ENCODE assay signal across 8 cellular contexts in genomic region chr1:51616903-51617708, GRCh38. TPM values are rescaled to one million over a fixed set of nuclear protein-coding genes. Genes with fewer than 3 reads are reported as not detected.
DNase-seq lines count a peak whose midpoint lies in the region; TF ChIP-seq lines count a peak whose summit lies in the region.

Gene OSBPL9, plus strand, starts transcription at chr1:51617092. Its CDS starts 19 bp downstream, at chr1:51617111.

- H4K5ac ChIP-seq in H9 (ENCODE audit: insufficient read length, low read depth, low read length) = peak within 1 kb of the TSS; percentile 93

- peak within 1 kb of the TSS; percentile 74 for H2BK5ac ChIP-seq in H9 (ENCODE audit: insufficient read length, low read length)

- H4K20me1 ChIP-seq in H9 (ENCODE audit: control insufficient read depth, insufficient read depth, insufficient read length) = no peaks in the 10 kb centered on the region
- no peaks in the 10 kb centered on the region for H4K20me1 ChIP-seq in MM.1S (ENCODE audit: insufficient read depth, low read length)

- no peak within 1 kb of the TSS for H2AK5ac ChIP-seq in H9 (ENCODE audit: insufficient read length, low read length)

- peak within 1 kb of the TSS; percentile 63 for H4K8ac ChIP-seq in H9 (replicated peaks; ENCODE audit: insufficient read length, low read depth, low read length)

- H3K27me3 Mint-ChIP-seq in H9 (ENCODE audit: low read depth) (no peaks in the 10 kb centered on the region), neural crest cell (ENCODE audit: low read depth) (peaks cover 17% of the 10 kb centered on the region)

- peak within 1 kb of the TSS; percentile 59; the same call in 1 of the 2 replicates for H2BK15ac ChIP-seq in H9 (ENCODE audit: low read depth, low read length)

- H3K9me3 ChIP-seq in H9 (ENCODE audit: control insufficient read depth, low read depth, low read length) (no peaks in the 10 kb centered on the region), MM.1S (replicated peaks; ENCODE audit: insufficient read depth, low read length) (no peaks in the 10 kb centered on the region), stomach (no peaks in the 10 kb centered on the region)

- no peak for TF ChIP-seq CTCF in H9 (conservative IDR thresholded peaks at IDR 0.05)
- no peak for TF ChIP-seq CTCF in MM.1S (IDR thresholded peaks at IDR 0.05; ENCODE audit: low read length)
- TF ChIP-seq CTCF in neural crest cell (conservative IDR thresholded peaks at IDR 0.05) = no peak
- no peak for TF ChIP-seq CTCF in stomach (IDR thresholded peaks at IDR 0.05)

- H3K36me3 ChIP-seq in MM.1S (replicated peaks; ENCODE audit: insufficient read depth, low read length) = no peaks in the 10 kb centered on the region
- H3K36me3 ChIP-seq in stomach = no peaks in the 10 kb centered on the region

- peak within 1 kb of the TSS; percentile 97 for H3K18ac ChIP-seq in H9 (ENCODE audit: insufficient read length, low read depth, low read length)

- peak within 1 kb of the TSS; percentile 15 for H3K56ac ChIP-seq in H9 (ENCODE audit: insufficient read length, low read depth, low read length)

- H3K27me3 ChIP-seq in H9 (ENCODE audit: insufficient read depth, low read length) (no peaks in the 10 kb centered on the region), MM.1S (replicated peaks; ENCODE audit: insufficient read depth, low read length) (no peaks in the 10 kb centered on the region), stomach (no peaks in the 10 kb centered on the region)

- H3K4me3 ChIP-seq in MM.1S (ENCODE audit: low read length) (peak within 1 kb of the TSS; percentile 99), stomach (peak within 1 kb of the TSS; percentile 74 to 90 (median 88))

- H2BK12ac ChIP-seq in H9 (ENCODE audit: insufficient read length, low read depth, low read length) = no peak within 1 kb of the TSS

- no peak within 1 kb of the TSS for H3K4ac ChIP-seq in H9 (ENCODE audit: low read depth, low read length)

- no peak within 1 kb of the TSS for H3K27ac ChIP-seq in H9 (ENCODE audit: insufficient read length, low read depth, low read length)
- H3K27ac ChIP-seq in MM.1S (ENCODE audit: low read length) = peak within 1 kb of the TSS; percentile 31; the same call in 1 of the 2 replicates
- H3K27ac ChIP-seq in stomach = peak within 1 kb of the TSS; percentile 83 to 90 (median 89)

- H3K9ac ChIP-seq in H9 (ENCODE audit: extremely low read depth, insufficient read length, low read length) (peak within 1 kb of the TSS; percentile 95), MM.1S (ENCODE audit: low read length) (peak within 1 kb of the TSS; percentile 84)

- no peaks in the 10 kb centered on the region for H3K79me1 ChIP-seq in H9 (ENCODE audit: insufficient read depth, low read depth, low read length, poor library complexity, severe bottlenecking)

- H3K23me2 ChIP-seq in H9 (ENCODE audit: insufficient read length, low read depth, low read length, poor library complexity, severe bottlenecking) = peaks cover 7% of the 10 kb centered on the region

- H3K4me1 ChIP-seq in H9 (ENCODE audit: insufficient read depth, low read length) (no peaks in the 10 kb centered on the region), MM.1S (ENCODE audit: low read length) (peaks cover 4% of the 10 kb centered on the region), stomach (peaks cover 31 to 70% (median 46%) of the 10 kb centered on the region in 4 donors)

- TF ChIP-seq POLR2A in stomach (IDR thresholded peaks at IDR 0.05) = peak in 1 of 4 donors; percentile 30

- no peaks in the 10 kb centered on the region for H3K36me3 Mint-ChIP-seq in H9 (ENCODE audit: insufficient read depth in 1 of 3, low read depth in 3 of 3)
- no peaks in the 10 kb centered on the region for H3K36me3 Mint-ChIP-seq in neural crest cell (ENCODE audit: low read depth)

- H2AFZ ChIP-seq in H9 (ENCODE audit: low read length) (no peak within 1 kb of the TSS), MM.1S (ENCODE audit: low read length) (peak within 1 kb of the TSS; percentile 98)

- H3F3A ChIP-seq in MM.1S (ENCODE audit: insufficient read depth, low read length) = no peaks in the 10 kb centered on the region

- no peak within 1 kb of the TSS for H2BK120ac ChIP-seq in H9 (ENCODE audit: low read depth, low read length, poor library complexity, severe bottlenecking)

- H3K4me3 Mint-ChIP-seq in H9 = peak within 1 kb of the TSS; percentile 97 to 98
- peak within 1 kb of the TSS; percentile 100 for H3K4me3 Mint-ChIP-seq in neural crest cell

- H3K4me1 Mint-ChIP-seq in H9 (peaks cover 11 to 21% of the 10 kb centered on the region in 2 experiments), neural crest cell (peaks cover 22% of the 10 kb centered on the region)

- DNase-seq in ELF-1 (ENCODE audit: low read depth, low spot score) = peak; percentile 82
- DNase-seq in H9 = peak; percentile 95
- DNase-seq in MM.1S = peak; percentile 89
- DNase-seq in SHP77 treated with DMSO at 0.1 percent for 48 hours (lab: John Stamatoyannopoulos, UW) = peak; percentile 89
- peak; percentile 93 for DNase-seq in activated effector memory CD4-positive, alpha-beta T cell treated with anti-CD3 and anti-CD28 coated beads, Interleukin-2, amount 50 U/mL, for 16 hours
- peak; percentile 72 for DNase-seq in fibroblast of the conjunctiva (ENCODE audit: low read depth)
- peak; percentile 73 for DNase-seq in neural crest cell (ENCODE audit: low read depth, low spot score)
- DNase-seq in stomach = peak; percentile 91

- intact Hi-C loops in stomach (cut with DNase I; ENCODE audit: low total_unique reads) = no loop called here

- H3K9me3 Mint-ChIP-seq in H9 = no peaks in the 10 kb centered on the region
- H3K9me3 Mint-ChIP-seq in neural crest cell = no peaks in the 10 kb centered on the region

- H3K9me2 ChIP-seq in MM.1S (replicated peaks; ENCODE audit: insufficient read depth, low read length) = no peaks in the 10 kb centered on the region

- H3K23ac ChIP-seq in H9 (ENCODE audit: insufficient read length, low read depth, low read length) = no peak within 1 kb of the TSS

- H3T11ph ChIP-seq in H9 (ENCODE audit: low read length) = no peak within 1 kb of the TSS

- TF ChIP-seq EP300 in stomach (IDR thresholded peaks at IDR 0.05) = no peak

- H3K4me2 ChIP-seq in H9 (ENCODE audit: insufficient read depth, insufficient read length, low read length) (peak within 1 kb of the TSS; percentile 90), MM.1S (ENCODE audit: low read depth, low read length) (peak within 1 kb of the TSS; percentile 92)

- H3K27ac Mint-ChIP-seq in H9 (peak within 1 kb of the TSS; percentile 98 to 99 (median 99)), neural crest cell (ENCODE audit: unreplicated experiment) (peak within 1 kb of the TSS; percentile 100)

- no peak within 1 kb of the TSS for H2BK20ac ChIP-seq in H9 (ENCODE audit: low read depth, low read length, poor library complexity, severe bottlenecking)

- peak within 1 kb of the TSS; percentile 98 for H3K14ac ChIP-seq in H9 (ENCODE audit: insufficient read depth, low read length)

- H3K79me2 ChIP-seq in H9 (ENCODE audit: insufficient read depth, low read length) (no peaks in the 10 kb centered on the region; the same call in 1 of the 2 replicates), MM.1S (ENCODE audit: low read length) (peaks cover 49% of the 10 kb centered on the region)

- no peak within 1 kb of the TSS for H4K91ac ChIP-seq in H9 (ENCODE audit: insufficient read length, low read depth, low read length)

- no CpG with 5 or more reads among the region's 45 CpGs for WGBS in H9 (ENCODE audit: extremely low coverage, insufficient read length, low lambda C conversion rate)
- 0 to 1% (median 1%) methylated on average over 40 to 45 of the region's 45 CpGs for WGBS in stomach, 5 donors

RNA-seq across cellular contexts. Expression of gene OSBPL9, which starts in this region (rescaled TPM):
- total RNA-seq in H9 (2021) (69.0 and 76.7 TPM in 2 replicates), neural crest cell (76.7 and 77.5 TPM in 2 replicates), stomach (100 to 1,000 TPM in 4 of 5 donors, 10 to 100 TPM in 1; 29.8 to 461 (median 202) TPM)
- polyA plus RNA-seq in stomach = 10 to 100 TPM; 30.9 to 72.2 (median 52.2) TPM
